ENCODE assay signal across 2 cellular contexts in the genomic region with DNA sequence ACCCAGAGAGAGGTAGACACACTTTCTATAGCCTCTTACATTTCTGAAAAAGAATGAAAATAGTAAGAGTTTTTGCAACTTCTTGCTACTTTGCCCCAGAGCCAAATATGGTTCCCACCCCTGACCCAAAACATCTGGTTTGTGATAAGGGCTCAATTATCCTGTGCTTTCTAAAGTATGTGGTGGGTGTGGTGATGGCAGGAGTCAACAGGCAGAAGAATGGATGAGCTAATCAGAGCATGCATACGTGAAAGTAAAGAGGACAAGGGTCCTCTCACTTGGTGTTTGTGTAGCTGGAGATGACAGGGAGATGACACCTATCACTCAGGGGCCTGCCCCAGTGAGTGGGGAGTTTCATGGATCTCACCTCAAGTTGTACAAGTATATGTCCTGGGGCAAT.
TF ChIP-seq lines count a peak whose summit lies in the region.

No MANE protein-coding gene starts in this region.

TF ChIP-seq in SK-N-SH, 30 proteins besides CTCF, POLR2A, EP300 and RAD21 (continued from another document):
- TF ChIP-seq CHD2 (IDR thresholded peaks at IDR 0.05; ENCODE audit: low read length, partially characterized antibody) = no peak
TF ChIP-seq in SK-N-SH: peak in this region for 0.

TF ChIP-seq in SK-N-SH treated with all-trans-retinoic acid at 6 μM for 48 hours, 23 proteins besides CTCF, POLR2A, EP300 and RAD21 (continued from another document):
- TF ChIP-seq, protein P1, sequence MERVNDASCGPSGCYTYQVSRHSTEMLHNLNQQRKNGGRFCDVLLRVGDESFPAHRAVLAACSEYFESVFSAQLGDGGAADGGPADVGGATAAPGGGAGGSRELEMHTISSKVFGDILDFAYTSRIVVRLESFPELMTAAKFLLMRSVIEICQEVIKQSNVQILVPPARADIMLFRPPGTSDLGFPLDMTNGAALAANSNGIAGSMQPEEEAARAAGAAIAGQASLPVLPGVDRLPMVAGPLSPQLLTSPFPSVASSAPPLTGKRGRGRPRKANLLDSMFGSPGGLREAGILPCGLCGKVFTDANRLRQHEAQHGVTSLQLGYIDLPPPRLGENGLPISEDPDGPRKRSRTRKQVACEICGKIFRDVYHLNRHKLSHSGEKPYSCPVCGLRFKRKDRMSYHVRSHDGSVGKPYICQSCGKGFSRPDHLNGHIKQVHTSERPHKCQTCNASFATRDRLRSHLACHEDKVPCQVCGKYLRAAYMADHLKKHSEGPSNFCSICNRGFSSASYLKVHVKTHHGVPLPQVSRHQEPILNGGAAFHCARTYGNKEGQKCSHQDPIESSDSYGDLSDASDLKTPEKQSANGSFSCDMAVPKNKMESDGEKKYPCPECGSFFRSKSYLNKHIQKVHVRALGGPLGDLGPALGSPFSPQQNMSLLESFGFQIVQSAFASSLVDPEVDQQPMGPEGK (CRISPR knock-in tag; IDR thresholded peaks at IDR 0.05; ENCODE audit: borderline replicate concordance) = no peak
- TF ChIP-seq, protein P2, sequence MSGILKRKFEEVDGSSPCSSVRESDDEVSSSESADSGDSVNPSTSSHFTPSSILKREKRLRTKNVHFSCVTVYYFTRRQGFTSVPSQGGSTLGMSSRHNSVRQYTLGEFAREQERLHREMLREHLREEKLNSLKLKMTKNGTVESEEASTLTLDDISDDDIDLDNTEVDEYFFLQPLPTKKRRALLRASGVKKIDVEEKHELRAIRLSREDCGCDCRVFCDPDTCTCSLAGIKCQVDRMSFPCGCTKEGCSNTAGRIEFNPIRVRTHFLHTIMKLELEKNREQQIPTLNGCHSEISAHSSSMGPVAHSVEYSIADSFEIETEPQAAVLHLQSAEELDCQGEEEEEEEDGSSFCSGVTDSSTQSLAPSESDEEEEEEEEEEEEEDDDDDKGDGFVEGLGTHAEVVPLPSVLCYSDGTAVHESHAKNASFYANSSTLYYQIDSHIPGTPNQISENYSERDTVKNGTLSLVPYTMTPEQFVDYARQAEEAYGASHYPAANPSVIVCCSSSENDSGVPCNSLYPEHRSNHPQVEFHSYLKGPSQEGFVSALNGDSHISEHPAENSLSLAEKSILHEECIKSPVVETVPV (CRISPR knock-in tag; IDR thresholded peaks at IDR 0.05) = no peak
- TF ChIP-seq OSR1 (CRISPR knock-in tag; IDR thresholded peaks at IDR 0.05) (no peak), TCF4 (CRISPR knock-in tag; IDR thresholded peaks at IDR 0.05; ENCODE audit: borderline replicate concordance) (no peak), ZFP30 (CRISPR knock-in tag; IDR thresholded peaks at IDR 0.05) (no peak), CSDC2 (CRISPR knock-in tag; IDR thresholded peaks at IDR 0.05) (no peak), TOX (CRISPR knock-in tag; IDR thresholded peaks at IDR 0.05; ENCODE audit: borderline replicate concordance) (no peak), SNAI2 (CRISPR knock-in tag; IDR thresholded peaks at IDR 0.05) (no peak), ESRRG (CRISPR knock-in tag; IDR thresholded peaks at IDR 0.05) (no peak), ZNF565 (CRISPR knock-in tag; conservative IDR thresholded peaks at IDR 0.05; ENCODE audit: low read depth) (no peak), BACH2 (CRISPR knock-in tag; IDR thresholded peaks at IDR 0.05; ENCODE audit: borderline replicate concordance) (no peak), PPARA (CRISPR knock-in tag; IDR thresholded peaks at IDR 0.05; ENCODE audit: borderline replicate concordance) (no peak), ZC3H10 (CRISPR knock-in tag; IDR thresholded peaks at IDR 0.05) (no peak), ZNF8 (CRISPR knock-in tag; IDR thresholded peaks at IDR 0.05) (no peak)
- TF ChIP-seq, protein P3, sequence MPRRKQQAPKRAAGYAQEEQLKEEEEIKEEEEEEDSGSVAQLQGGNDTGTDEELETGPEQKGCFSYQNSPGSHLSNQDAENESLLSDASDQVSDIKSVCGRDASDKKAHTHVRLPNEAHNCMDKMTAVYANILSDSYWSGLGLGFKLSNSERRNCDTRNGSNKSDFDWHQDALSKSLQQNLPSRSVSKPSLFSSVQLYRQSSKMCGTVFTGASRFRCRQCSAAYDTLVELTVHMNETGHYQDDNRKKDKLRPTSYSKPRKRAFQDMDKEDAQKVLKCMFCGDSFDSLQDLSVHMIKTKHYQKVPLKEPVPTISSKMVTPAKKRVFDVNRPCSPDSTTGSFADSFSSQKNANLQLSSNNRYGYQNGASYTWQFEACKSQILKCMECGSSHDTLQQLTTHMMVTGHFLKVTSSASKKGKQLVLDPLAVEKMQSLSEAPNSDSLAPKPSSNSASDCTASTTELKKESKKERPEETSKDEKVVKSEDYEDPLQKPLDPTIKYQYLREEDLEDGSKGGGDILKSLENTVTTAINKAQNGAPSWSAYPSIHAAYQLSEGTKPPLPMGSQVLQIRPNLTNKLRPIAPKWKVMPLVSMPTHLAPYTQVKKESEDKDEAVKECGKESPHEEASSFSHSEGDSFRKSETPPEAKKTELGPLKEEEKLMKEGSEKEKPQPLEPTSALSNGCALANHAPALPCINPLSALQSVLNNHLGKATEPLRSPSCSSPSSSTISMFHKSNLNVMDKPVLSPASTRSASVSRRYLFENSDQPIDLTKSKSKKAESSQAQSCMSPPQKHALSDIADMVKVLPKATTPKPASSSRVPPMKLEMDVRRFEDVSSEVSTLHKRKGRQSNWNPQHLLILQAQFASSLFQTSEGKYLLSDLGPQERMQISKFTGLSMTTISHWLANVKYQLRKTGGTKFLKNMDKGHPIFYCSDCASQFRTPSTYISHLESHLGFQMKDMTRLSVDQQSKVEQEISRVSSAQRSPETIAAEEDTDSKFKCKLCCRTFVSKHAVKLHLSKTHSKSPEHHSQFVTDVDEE (CRISPR knock-in tag; IDR thresholded peaks at IDR 0.05) = no peak
- TF ChIP-seq, protein P4, sequence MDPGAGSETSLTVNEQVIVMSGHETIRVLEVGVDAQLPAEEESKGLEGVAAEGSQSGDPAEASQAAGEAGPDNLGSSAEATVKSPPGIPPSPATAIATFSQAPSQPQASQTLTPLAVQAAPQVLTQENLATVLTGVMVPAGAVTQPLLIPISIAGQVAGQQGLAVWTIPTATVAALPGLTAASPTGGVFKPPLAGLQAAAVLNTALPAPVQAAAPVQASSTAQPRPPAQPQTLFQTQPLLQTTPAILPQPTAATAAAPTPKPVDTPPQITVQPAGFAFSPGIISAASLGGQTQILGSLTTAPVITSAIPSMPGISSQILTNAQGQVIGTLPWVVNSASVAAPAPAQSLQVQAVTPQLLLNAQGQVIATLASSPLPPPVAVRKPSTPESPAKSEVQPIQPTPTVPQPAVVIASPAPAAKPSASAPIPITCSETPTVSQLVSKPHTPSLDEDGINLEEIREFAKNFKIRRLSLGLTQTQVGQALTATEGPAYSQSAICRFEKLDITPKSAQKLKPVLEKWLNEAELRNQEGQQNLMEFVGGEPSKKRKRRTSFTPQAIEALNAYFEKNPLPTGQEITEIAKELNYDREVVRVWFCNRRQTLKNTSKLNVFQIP (CRISPR knock-in tag; IDR thresholded peaks at IDR 0.05; ENCODE audit: borderline replicate concordance, low read depth) = no peak
